Comparison of ENCODE assay signal across 9 cellular contexts in the genomic region with DNA sequence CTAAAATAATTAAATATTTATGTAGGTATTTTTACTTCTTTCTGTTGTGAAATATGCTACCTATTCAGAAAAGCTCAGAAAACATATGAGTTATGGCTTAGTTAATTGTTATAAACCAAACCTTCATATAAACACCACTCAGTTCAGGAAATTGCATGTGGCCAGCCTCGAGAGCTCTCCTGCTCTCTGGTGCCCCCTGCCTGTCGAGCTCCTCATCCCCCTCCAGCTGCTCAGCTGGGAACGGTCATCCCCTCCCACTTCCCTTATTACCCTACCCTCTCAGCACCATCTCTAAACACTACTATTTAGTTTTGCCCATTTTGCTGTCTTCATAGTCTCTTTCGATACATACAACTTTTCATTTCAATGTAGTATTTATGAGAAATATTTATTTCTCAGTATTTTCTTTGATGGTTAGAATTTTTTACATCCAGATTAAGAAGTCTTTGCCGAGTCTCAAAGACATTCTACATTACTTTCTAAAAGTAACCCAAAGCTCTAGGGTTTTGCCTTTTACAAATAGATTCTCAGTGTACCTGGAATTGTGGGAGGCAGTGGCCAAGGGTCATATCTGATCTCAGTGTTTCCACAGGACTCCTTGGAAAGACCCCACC. TPM values are rescaled to one million over a fixed set of nuclear protein-coding genes. Genes with fewer than 3 reads are reported as not detected.
DNase-seq lines count a peak whose midpoint lies in the region; ATAC-seq and TF ChIP-seq lines count a peak whose summit lies in the region.
"Had no signal": no experiment of that assay in that cellular context is flagged by ENCODE, and none has a peak within 500 bp of the region (broad histone marks: within the 10 kb centered on the region; RNA-seq: fewer than 3 reads in every experiment).

No MANE protein-coding gene starts in this region.

- peaks cover 0 to 3% of the 10 kb centered on the region in 2 donors for H3K27me3 ChIP-seq in tibial artery

- intact Hi-C loops in tibial artery (cut with DNase I; ENCODE audit: low total_unique reads), result no loop called here

- H3K4me3 ChIP-seq in tibial artery, result no peak overlapping the region

- TF ChIP-seq CTCF in omental fat pad (IDR thresholded peaks at IDR 0.05), result peak in 1 of 3 donors; percentile 64
- TF ChIP-seq CTCF in tibial artery (IDR thresholded peaks at IDR 0.05), result peak; percentile 66 to 86

- H3K36me3 ChIP-seq in tibial artery, result no peaks in the 10 kb centered on the region

- H3K4me1 ChIP-seq in tibial artery, result no peaks in the 10 kb centered on the region

- peaks cover 0 to 13% (median 5%) of the 10 kb centered on the region in 3 donors for H3K9me3 ChIP-seq in tibial artery

- peak; percentile 96 for ATAC-seq in GM21526 (IDR thresholded peaks at IDR 0.05; ENCODE audit: low FRiP score, unreplicated experiment)
- ATAC-seq in omental fat pad (ENCODE audit: low FRiP score), result peak; percentile 95

- H3K27ac ChIP-seq in tibial artery, result no peak overlapping the region
- H3K27ac ChIP-seq: epithelial cell of prostate had no signal

- in situ Hi-C loops in KBM-7 (cut with MboI; ENCODE audit: low pct_unique_long_range_greater_than_20kb, low sequenced_read_pairs), result no loop called here

- DNase-seq in DMS53 (lab: John Stamatoyannopoulos, UW), result peak; percentile 78
- DNase-seq in KBM-7, result peak; percentile 94
- DNase-seq in RPMI7951 (ENCODE audit: low read depth), result peak; percentile 7
- DNase-seq in activated T-helper 1 cell treated with anti-CD3 and anti-CD28 coated beads, Interleukin-2, amount 50 U/mL, for 16 hours (ENCODE audit: low read depth in 1 of 2, low spot score in 1 of 2), result peak; percentile 75 to 76
- DNase-seq in fibroblast of the conjunctiva (ENCODE audit: low read depth), result peak; percentile 22
- DNase-seq in omental fat pad (ENCODE audit: low spot score), result peak; percentile 81
- peak; percentile 74 to 77 for DNase-seq in tibial artery

RNA-seq across cellular contexts. Expression of a gene that starts 51.2 kb away (rescaled TPM):
- 0.12 and 0.29 TPM in 2 replicates for total RNA-seq in RPMI7951 (2014; rRNA removed; shearing (Covaris generic))
- total RNA-seq in omental fat pad, result 10 to 100 TPM; 14.2 to 49.5 (median 18.3) TPM

RNA-seq across cellular contexts. Expression of a gene that starts 55.7 kb away (rescaled TPM):
- 0.12 TPM in 1 of 2 replicates, not detected in the other for total RNA-seq in RPMI7951 (2014; rRNA removed; shearing (Covaris generic))
- 10 to 100 TPM in 3 of 4 donors, 1 to 10 TPM in 1; 5.1 to 23.8 (median 16.1) TPM for total RNA-seq in omental fat pad

Comparison
In these comparisons a context has a peak if more than half of its experiments do, and no peak if none do; other contexts are left out.
1. DNase-seq: peak in every context shown above with its lines; median percentile 94 in KBM-7; 81 in omental fat pad; 78 in DMS53; 76 in activated T-helper 1 cell treated with anti-CD3 and anti-CD28 coated beads, Interleukin-2, amount 50 U/mL, for 16 hours; 76 in tibial artery; 22 in fibroblast of the conjunctiva; 7 in RPMI7951.
2. RNA of a gene that starts 51.2 kb away (total RNA-seq): 14.2 to 49.5 TPM in omental fat pad; 0.12 to 0.29 TPM in RPMI7951; every median in the first group is over 10 times any median in the second.